Comparison of ENCODE assay signal across 25 cellular contexts in the genomic region with DNA sequence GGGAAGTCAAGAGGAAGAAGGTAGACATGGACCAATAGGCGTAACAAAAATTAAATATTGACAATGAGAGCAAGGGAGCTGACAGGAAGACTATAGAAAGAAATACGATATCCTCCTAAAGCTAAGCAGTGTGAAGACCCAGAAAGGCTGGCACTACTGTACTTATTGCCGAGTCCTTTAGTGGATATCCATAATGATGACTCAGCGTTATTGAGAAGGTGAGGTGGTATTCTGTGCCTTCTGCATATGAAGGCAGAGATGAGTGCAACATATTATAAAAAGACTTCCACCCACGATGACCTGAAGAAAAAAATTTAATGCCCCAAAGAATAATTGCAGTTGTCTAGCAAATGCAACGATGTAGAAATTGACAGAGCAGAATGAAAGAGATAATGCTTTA. TPM values are rescaled to one million over a fixed set of nuclear protein-coding genes. Genes with fewer than 3 reads are reported as not detected.
DNase-seq lines count a peak whose midpoint lies in the region; ATAC-seq, FAIRE-seq and TF ChIP-seq lines count a peak whose summit lies in the region.
"Had no signal": no experiment of that assay in that cellular context is flagged by ENCODE, and none has a peak within 500 bp of the region (broad histone marks: within the 10 kb centered on the region; RNA-seq: fewer than 3 reads in every experiment).

No MANE protein-coding gene starts in this region.

- H3K4me2 ChIP-seq in A549 (no peak overlapping the region), GM23338 (no peak overlapping the region)

- no peaks in the 10 kb centered on the region; the same call in 2 of the 3 replicates for H3K36me3 Mint-ChIP-seq in GM23338 (ENCODE audit: low read depth)
- peaks cover under 1% of the 10 kb centered on the region for H3K36me3 Mint-ChIP-seq in activated CD4-positive, alpha-beta T cell treated with anti-CD3 and anti-CD28 coated beads, Interleukin-2, amount 10 ng/mL, durations not matched to agents 24 days and 14 days (ENCODE audit: low read depth)
- H3K36me3 Mint-ChIP-seq in mesothelial cell of epicardium: no peaks in the 10 kb centered on the region

- no peaks in the 10 kb centered on the region; the same call in 2 of the 3 replicates for H3K4me1 ChIP-seq in A549
- H3K4me1 ChIP-seq in GM23338 (ENCODE audit: insufficient read depth): no peaks in the 10 kb centered on the region
- H3K4me1 ChIP-seq: SJCRH30 had no signal

- intact Hi-C loops in activated CD4-positive, alpha-beta T cell treated with anti-CD3 and anti-CD28 coated beads, Interleukin-2, amount 10 ng/mL, durations not matched to agents 24 days and 14 days (cut with micrococcal nuclease): no loop called here

- no peak overlapping the region for H2AFZ ChIP-seq in GM23338

- POLR2A ChIA-PET in A549 (lab: Yijun Ruan, JAX): no interaction called here

- H4K20me1 ChIP-seq in GM23338 (replicated peaks; ENCODE audit: insufficient read depth): no peaks in the 10 kb centered on the region

- H3K4me3 Mint-ChIP-seq in GM23338 (no peak overlapping the region), mesothelial cell of epicardium (no peak overlapping the region)
- H3K4me3 Mint-ChIP-seq in activated CD4-positive, alpha-beta T cell treated with anti-CD3 and anti-CD28 coated beads, Interleukin-2, amount 10 ng/mL, durations not matched to agents 24 days and 14 days: no peak overlapping the region

- CTCF ChIA-PET in A549 (lab: Yijun Ruan, JAX): interaction anchor here (0.6 kb wide), 1 partner anchor 481 kb away, joined by 5 read pairs; no protein-coding TSS in a partner anchor

- H3K9me3 Mint-ChIP-seq in GM23338 (peaks cover 3% of the 10 kb centered on the region; the same call in 1 of the 3 replicates), mesothelial cell of epicardium (peaks cover 33% of the 10 kb centered on the region)
- no peaks in the 10 kb centered on the region for H3K9me3 Mint-ChIP-seq in activated CD4-positive, alpha-beta T cell treated with anti-CD3 and anti-CD28 coated beads, Interleukin-2, amount 10 ng/mL, durations not matched to agents 24 days and 14 days

- no peak overlapping the region for H3K4me3 ChIP-seq in A549
- H3K4me3 ChIP-seq in GM23338: no peak overlapping the region
- H3K4me3 ChIP-seq: SJCRH30 had no signal

- no peaks in the 10 kb centered on the region for H3K27me3 ChIP-seq in GM23338 (ENCODE audit: insufficient read depth)
- H3K27me3 ChIP-seq: SJCRH30 had no signal

- H3K9me3 ChIP-seq in A549: no peaks in the 10 kb centered on the region
- H3K9me3 ChIP-seq: SJCRH30 had no signal

- H3K4me1 Mint-ChIP-seq in GM23338: peaks cover 7% of the 10 kb centered on the region; the same call in 2 of the 3 replicates
- peaks cover 4% of the 10 kb centered on the region for H3K4me1 Mint-ChIP-seq in activated CD4-positive, alpha-beta T cell treated with anti-CD3 and anti-CD28 coated beads, Interleukin-2, amount 10 ng/mL, durations not matched to agents 24 days and 14 days
- H3K4me1 Mint-ChIP-seq in mesothelial cell of epicardium: no peaks in the 10 kb centered on the region

- FAIRE-seq in A549 (lab: Jason Lieb, UNC): no peak
- FAIRE-seq: GM12891 had no signal

- H3K27ac ChIP-seq in A549 (no peak overlapping the region), GM23338 (ENCODE audit: low read depth) (no peak overlapping the region)
- H3K27ac ChIP-seq: HL-60 had no signal

- DNase-seq in A549 (ENCODE audit: low read depth in 1 of 2, low spot score in 1 of 2) (no peak), GM23338 (ENCODE audit: low spot score) (no peak), NCI-H510A treated with DMSO at 0.1 percent for 48 hours (lab: John Stamatoyannopoulos, UW) (peak; percentile 17), kidney tubule cell (ENCODE audit: low spot score) (peak; percentile 9), NOMO-1 (lab: John Stamatoyannopoulos, UW; ENCODE audit: unreplicated experiment in 2 of 2) (no peak), mesothelial cell of epicardium (ENCODE audit: low spot score in 2 of 2, unreplicated experiment in 2 of 2) (no peak)
- no peak for DNase-seq in activated CD4-positive, alpha-beta T cell treated with anti-CD3 and anti-CD28 coated beads, Interleukin-2, amount 10 ng/mL, durations not matched to agents 24 days and 14 days
- DNase-seq: 8988T, DMS79 treated with DMSO at 0.1 percent for 48 hours, GF-D8, H7, MV-4-11, NCI-H1105, NCI-H1436 treated with DMSO at 0.1 percent for 48 hours, NCI-H187 treated with DMSO at 0.1 percent for 48 hours, NCI-H2107, NCI-H2227 treated with DMSO at 0.1 percent for 48 hours, NCI-H748 treated with DMSO at 0.1 percent for 48 hours, PC-3, SJCRH30 had no signal

- TF ChIP-seq RAD21 in A549 (conservative IDR thresholded peaks at IDR 0.05 in 1 of 2, IDR thresholded peaks at IDR 0.05 in 1 of 2): no peak

- TF ChIP-seq CTCF in A549 (IDR thresholded peaks at IDR 0.05) (no peak), GM23338 (conservative IDR thresholded peaks at IDR 0.05; ENCODE audit: low read depth in 2 of 2) (no peak), mesothelial cell of epicardium (IDR thresholded peaks at IDR 0.05; ENCODE audit: unreplicated experiment) (no peak)

- no peak for TF ChIP-seq POLR2A in A549 (IDR thresholded peaks at IDR 0.05; ENCODE audit: low read length)

- WGBS in A549 (ENCODE audit: missing lambda C conversion rate): 88% methylated on average over 6 of the region's 6 CpGs

- TF ChIP-seq EP300 in A549 (IDR thresholded peaks at IDR 0.05): no peak

- H3K27ac Mint-ChIP-seq in GM23338 (peak overlapping the region; percentile 59; the same call in 1 of the 2 replicates), mesothelial cell of epicardium (no peak overlapping the region)
- H3K27ac Mint-ChIP-seq in activated CD4-positive, alpha-beta T cell treated with anti-CD3 and anti-CD28 coated beads, Interleukin-2, amount 10 ng/mL, durations not matched to agents 24 days and 14 days: no peak overlapping the region

- no peaks in the 10 kb centered on the region for H3K36me3 ChIP-seq in GM23338 (ENCODE audit: insufficient read depth)
- H3K36me3 ChIP-seq: SJCRH30 had no signal

- H3K79me2 ChIP-seq in GM23338 (replicated peaks; ENCODE audit: insufficient read depth): no peaks in the 10 kb centered on the region

- H3K27me3 Mint-ChIP-seq in GM23338 (ENCODE audit: insufficient read depth, low read depth, poor library complexity): peaks cover 6% of the 10 kb centered on the region
- no peaks in the 10 kb centered on the region for H3K27me3 Mint-ChIP-seq in activated CD4-positive, alpha-beta T cell treated with anti-CD3 and anti-CD28 coated beads, Interleukin-2, amount 10 ng/mL, durations not matched to agents 24 days and 14 days
- no peaks in the 10 kb centered on the region for H3K27me3 Mint-ChIP-seq in mesothelial cell of epicardium (ENCODE audit: low read depth)

- no peaks in the 10 kb centered on the region for H3F3A ChIP-seq in GM23338 (replicated peaks; ENCODE audit: low read depth)

- ATAC-seq in A549 (no peak), GM23338 (no peak)
- ATAC-seq: Right ventricle myocardium inferior had no signal

- no peaks in the 10 kb centered on the region for H3K9me2 ChIP-seq in GM23338 (ENCODE audit: insufficient read depth)

TF ChIP-seq in A549, 52 proteins besides CTCF, POLR2A, EP300 and RAD21:
- TF ChIP-seq, protein P1, sequence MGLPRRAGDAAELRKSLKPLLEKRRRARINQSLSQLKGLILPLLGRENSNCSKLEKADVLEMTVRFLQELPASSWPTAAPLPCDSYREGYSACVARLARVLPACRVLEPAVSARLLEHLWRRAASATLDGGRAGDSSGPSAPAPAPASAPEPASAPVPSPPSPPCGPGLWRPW (IDR thresholded peaks at IDR 0.05): no peak
- TF ChIP-seq MAFK (IDR thresholded peaks at IDR 0.05; ENCODE audit: partially characterized antibody): peak; percentile 97
- TF ChIP-seq NFE2L2 (conservative IDR thresholded peaks at IDR 0.05; ENCODE audit: low read length): peak; percentile 45; the same call in 1 of the 2 replicates

RNA-seq across cellular contexts. Expression of a gene that starts 13.0 kb away (rescaled TPM):
- polyA plus RNA-seq in A549 (2011; rRNA removed): 0.07 and 0.10 TPM in 2 replicates
- 0.03 TPM in 2 replicates for polyA plus RNA-seq in A549 (2012; cell fraction: cytosol; rRNA removed)
- polyA plus RNA-seq in A549 (2012; cell fraction: nucleus; rRNA removed): 0.02 TPM in 1 of 2 replicates, not detected in the other
- 0.09 TPM in 1 of 3 replicates, not detected in the others for polyA plus RNA-seq in A549 (2017; fragmentation: RNase III; extraction: RNeasy Plus Mini Kit Qiagen cat#74134 plus additional on column Dnase treatment)
- not detected in 2 replicates for polyA minus RNA-seq in A549 (2011; rRNA and poly(A)+ RNA removed)
- total RNA-seq in GM23338 (2014; rRNA removed; shearing (Covaris generic)): 0.39 and 1.1 TPM in 2 replicates
- 0.78 and 1.4 TPM in 2 replicates for polyA plus RNA-seq in GM23338 (2016; fragmentation: Nextera tagmentation; extraction: Ambion mirVana)
- total RNA-seq in activated CD4-positive, alpha-beta T cell treated with anti-CD3 and anti-CD28 coated beads, Interleukin-2, amount 10 ng/mL, durations not matched to agents 24 days and 14 days: 0.40 and 0.43 TPM in 2 replicates
- total RNA-seq in mesothelial cell of epicardium: 0.11 to 0.16 TPM in 2 of 3 replicates, not detected in the other
- total RNA-seq: PC-3, RPMI7951 had no signal
- polyA plus RNA-seq: BJ had no signal

Comparison
In these comparisons a context has a peak if more than half of its experiments do, and no peak if none do; other contexts are left out.
1. DNase-seq: peak in NCI-H510A treated with DMSO at 0.1 percent for 48 hours (single experiment) and kidney tubule cell (single experiment); none in A549 (0 of 2), GM23338 (single experiment), activated CD4-positive, alpha-beta T cell treated with anti-CD3 and anti-CD28 coated beads, Interleukin-2, amount 10 ng/mL, durations not matched to agents 24 days and 14 days (single experiment), NOMO-1 (0 of 2) and mesothelial cell of epicardium (0 of 2).